ENCODE assay signal across 11 cellular contexts in the genomic region with DNA sequence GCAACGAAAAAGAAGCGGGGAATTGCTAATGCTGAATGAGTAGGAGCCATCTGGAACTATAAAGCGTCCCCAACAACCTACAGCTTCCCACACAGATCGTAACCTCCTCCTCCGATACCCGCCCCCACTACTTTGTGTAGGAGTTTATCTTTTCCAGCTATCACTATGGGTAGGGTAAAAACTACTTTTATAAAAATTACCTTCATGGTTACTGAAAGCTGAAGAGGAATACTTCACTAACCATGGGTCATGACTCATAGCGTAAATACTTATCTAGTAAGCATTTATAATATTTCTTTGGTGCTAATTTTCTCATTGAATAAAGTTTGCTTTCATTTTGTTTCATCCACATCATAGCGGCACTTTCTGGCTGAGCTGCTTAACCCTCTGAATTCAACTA.
DNase-seq lines count a peak whose midpoint lies in the region; ATAC-seq and TF ChIP-seq lines count a peak whose summit lies in the region.
"Had no signal": no experiment of that assay in that cellular context is flagged by ENCODE, and none has a peak within 500 bp of the region (broad histone marks: within the 10 kb centered on the region; RNA-seq: fewer than 3 reads in every experiment).

No MANE protein-coding gene starts in this region.

- H3K27ac ChIP-seq in dorsolateral prefrontal cortex: no peak overlapping the region

- peaks cover 6% of the 10 kb centered on the region for H3K4me1 Mint-ChIP-seq in T-helper 17 cell
- H3K4me1 Mint-ChIP-seq in type B pancreatic cell (ENCODE audit: unreplicated experiment): peaks cover 7% of the 10 kb centered on the region

- peaks cover 7% of the 10 kb centered on the region for H3K36me3 Mint-ChIP-seq in T-helper 17 cell (ENCODE audit: low read depth)
- H3K36me3 Mint-ChIP-seq in type B pancreatic cell: no peaks in the 10 kb centered on the region

- H3K9me3 Mint-ChIP-seq in type B pancreatic cell: peaks cover 6% of the 10 kb centered on the region

- H3K27me3 Mint-ChIP-seq in T-helper 17 cell (no peaks in the 10 kb centered on the region), type B pancreatic cell (no peaks in the 10 kb centered on the region)

- peak overlapping the region; percentile 18 to 45 for H3K4me3 ChIP-seq in foreskin fibroblast (ENCODE audit: low read depth in 1 of 2, low read length in 2 of 2)
- H3K4me3 ChIP-seq in dorsolateral prefrontal cortex: no peak overlapping the region

- ATAC-seq in GM21390 (IDR thresholded peaks at IDR 0.05; ENCODE audit: unreplicated experiment): peak; percentile 65
- peak; percentile 54 for ATAC-seq in T-helper 17 cell

- H3K9me3 ChIP-seq in T-helper 17 cell (ENCODE audit: control insufficient read depth, low read length, poor library complexity, severe bottlenecking): no peaks in the 10 kb centered on the region

- intact Hi-C loops in dorsolateral prefrontal cortex (cut with DNase I): no loop called here

- TF ChIP-seq CTCF in foreskin fibroblast (IDR thresholded peaks at IDR 0.05; ENCODE audit: low read depth, low read length) (no peak), type B pancreatic cell (conservative IDR thresholded peaks at IDR 0.05) (no peak), dorsolateral prefrontal cortex (IDR thresholded peaks at IDR 0.05 in 54 of 56, conservative IDR thresholded peaks at IDR 0.05 in 2 of 56; ENCODE audit: low read depth in 1 of 56, partially characterized antibody in 56 of 56) (no peak)

- H3K4me3 Mint-ChIP-seq in T-helper 17 cell: peak overlapping the region; percentile 85
- no peak overlapping the region for H3K4me3 Mint-ChIP-seq in type B pancreatic cell

- peaks cover 0 to 5% (median 0%) of the 10 kb centered on the region in 45 donors for H3K27me3 ChIP-seq in dorsolateral prefrontal cortex

- peak; percentile 8 for DNase-seq in EH (ENCODE audit: low read depth)
- DNase-seq in T-helper 17 cell: no peak
- DNase-seq in foreskin fibroblast: peak; percentile 11 to 44
- DNase-seq in NCI-H1694 (lab: John Stamatoyannopoulos, UW): no peak
- DNase-seq in type B pancreatic cell (ENCODE audit: extremely low spot score, unreplicated experiment): no peak
- DNase-seq in NCI-H748 (lab: John Stamatoyannopoulos, UW; ENCODE audit: unreplicated experiment): no peak
- DNase-seq in dorsolateral prefrontal cortex: no peak
- DNase-seq: dermis blood vessel endothelial cell, NCI-H1694 treated with DMSO at 0.1 percent for 48 hours, RPMI8226 had no signal

- H3K27ac Mint-ChIP-seq in T-helper 17 cell (peak overlapping the region; percentile 49), type B pancreatic cell (no peak overlapping the region)

Comparison
In these comparisons a context has a peak if more than half of its experiments do, and no peak if none do; other contexts are left out.
1. DNase-seq: peak in EH (single experiment) and foreskin fibroblast (2 of 2); none in T-helper 17 cell (0 of 3), NCI-H1694 (single experiment), type B pancreatic cell (single experiment), NCI-H748 (single experiment) and dorsolateral prefrontal cortex (0 of 10).
2. H3K4me3 ChIP-seq: peak in foreskin fibroblast (2 of 2); none in dorsolateral prefrontal cortex (0 of 59).